Comparison of ENCODE assay signal across 17 cellular contexts in genomic region chr4:124044867-124045266, GRCh38.
"Had no signal": no experiment of that assay in that cellular context is flagged by ENCODE, and none has a peak within 500 bp of the region (broad histone marks: within the 10 kb centered on the region; RNA-seq: fewer than 3 reads in every experiment).

No MANE protein-coding gene starts in this region.

- DNase-seq: activated CD4-positive, alpha-beta T cell treated with anti-CD3 and anti-CD28 coated beads, Interleukin-2, amount 50 U/mL, for 48 hours; activated CD4-positive, CD25-positive, alpha-beta regulatory T cell treated with anti-CD3 and anti-CD28 coated beads, Interleukin-2, amount 50 U/mL, for 72 hours; activated gamma-delta T cell; activated T-cell treated with anti-CD3 and anti-CD28 coated beads, Interleukin-2, amount 50 U/mL, for 48 hours; anterior cingulate cortex; cerebellar nuclear complex; dermis blood vessel endothelial cell; heart left ventricle; left ventricle myocardium inferior; mesendoderm; stimulated activated CD4-positive, alpha-beta T cell treated with anti-CD3 and anti-CD28 coated beads, Interleukin-15, amount 100 ng/mL, for 24 hours; stimulated activated CD4-positive, alpha-beta T cell treated with anti-CD3 and anti-CD28 coated beads, Interleukin-4, amount 100 ng/mL, for 24 hours; testis; uterus had no signal

- H3K27ac Mint-ChIP-seq: activated naive CD8-positive, alpha-beta T cell; stimulated activated naive CD8-positive, alpha-beta T cell treated with anti-CD3 and anti-CD28 coated beads, Interleukin-15, Interleukin-2, amounts not matched to agents 100 ng/mL and 50 ng/mL, for 24 hours had no signal

- H3K4me3 Mint-ChIP-seq: activated naive CD8-positive, alpha-beta T cell; stimulated activated naive CD8-positive, alpha-beta T cell treated with anti-CD3 and anti-CD28 coated beads, Interleukin-15, Interleukin-2, amounts not matched to agents 100 ng/mL and 50 ng/mL, for 24 hours had no signal

- H3K9me3 Mint-ChIP-seq: stimulated activated naive CD8-positive, alpha-beta T cell treated with anti-CD3 and anti-CD28 coated beads, Interleukin-15, Interleukin-2, amounts not matched to agents 100 ng/mL and 50 ng/mL, for 24 hours had no signal

- H3K36me3 Mint-ChIP-seq: activated naive CD8-positive, alpha-beta T cell had no signal

- ATAC-seq: heart left ventricle, pancreas had no signal

- H3K4me3 ChIP-seq: heart left ventricle, left ventricle myocardium inferior, pancreas, testis, uterus had no signal
